In the genomic region with DNA sequence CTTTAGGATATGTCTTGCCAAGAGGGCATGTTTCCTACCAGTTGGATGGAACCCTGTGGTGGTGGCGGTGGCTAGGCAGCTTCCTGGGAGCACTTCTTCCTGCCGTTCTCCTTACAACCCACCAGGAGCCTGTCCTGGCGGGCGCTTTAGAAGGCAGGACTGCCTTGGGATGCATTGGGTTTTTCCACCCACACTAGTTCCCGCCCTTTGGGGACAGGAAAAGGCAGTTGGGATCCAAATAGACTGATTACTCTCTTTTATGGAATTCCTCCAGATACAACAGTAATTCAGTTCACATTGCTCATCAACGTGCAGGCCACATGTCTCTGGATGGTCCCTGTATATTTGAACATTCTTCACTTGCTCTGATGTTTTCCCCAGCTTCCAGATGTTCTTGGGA, we compare ENCODE assay signal across 1 cellular context.
TF ChIP-seq lines count a peak whose summit lies in the region.

No MANE protein-coding gene starts in this region.

TF ChIP-seq in GM23338, 12 proteins besides CTCF, POLR2A, EP300 and RAD21 (continued from another document):
- TF ChIP-seq, protein P1, sequence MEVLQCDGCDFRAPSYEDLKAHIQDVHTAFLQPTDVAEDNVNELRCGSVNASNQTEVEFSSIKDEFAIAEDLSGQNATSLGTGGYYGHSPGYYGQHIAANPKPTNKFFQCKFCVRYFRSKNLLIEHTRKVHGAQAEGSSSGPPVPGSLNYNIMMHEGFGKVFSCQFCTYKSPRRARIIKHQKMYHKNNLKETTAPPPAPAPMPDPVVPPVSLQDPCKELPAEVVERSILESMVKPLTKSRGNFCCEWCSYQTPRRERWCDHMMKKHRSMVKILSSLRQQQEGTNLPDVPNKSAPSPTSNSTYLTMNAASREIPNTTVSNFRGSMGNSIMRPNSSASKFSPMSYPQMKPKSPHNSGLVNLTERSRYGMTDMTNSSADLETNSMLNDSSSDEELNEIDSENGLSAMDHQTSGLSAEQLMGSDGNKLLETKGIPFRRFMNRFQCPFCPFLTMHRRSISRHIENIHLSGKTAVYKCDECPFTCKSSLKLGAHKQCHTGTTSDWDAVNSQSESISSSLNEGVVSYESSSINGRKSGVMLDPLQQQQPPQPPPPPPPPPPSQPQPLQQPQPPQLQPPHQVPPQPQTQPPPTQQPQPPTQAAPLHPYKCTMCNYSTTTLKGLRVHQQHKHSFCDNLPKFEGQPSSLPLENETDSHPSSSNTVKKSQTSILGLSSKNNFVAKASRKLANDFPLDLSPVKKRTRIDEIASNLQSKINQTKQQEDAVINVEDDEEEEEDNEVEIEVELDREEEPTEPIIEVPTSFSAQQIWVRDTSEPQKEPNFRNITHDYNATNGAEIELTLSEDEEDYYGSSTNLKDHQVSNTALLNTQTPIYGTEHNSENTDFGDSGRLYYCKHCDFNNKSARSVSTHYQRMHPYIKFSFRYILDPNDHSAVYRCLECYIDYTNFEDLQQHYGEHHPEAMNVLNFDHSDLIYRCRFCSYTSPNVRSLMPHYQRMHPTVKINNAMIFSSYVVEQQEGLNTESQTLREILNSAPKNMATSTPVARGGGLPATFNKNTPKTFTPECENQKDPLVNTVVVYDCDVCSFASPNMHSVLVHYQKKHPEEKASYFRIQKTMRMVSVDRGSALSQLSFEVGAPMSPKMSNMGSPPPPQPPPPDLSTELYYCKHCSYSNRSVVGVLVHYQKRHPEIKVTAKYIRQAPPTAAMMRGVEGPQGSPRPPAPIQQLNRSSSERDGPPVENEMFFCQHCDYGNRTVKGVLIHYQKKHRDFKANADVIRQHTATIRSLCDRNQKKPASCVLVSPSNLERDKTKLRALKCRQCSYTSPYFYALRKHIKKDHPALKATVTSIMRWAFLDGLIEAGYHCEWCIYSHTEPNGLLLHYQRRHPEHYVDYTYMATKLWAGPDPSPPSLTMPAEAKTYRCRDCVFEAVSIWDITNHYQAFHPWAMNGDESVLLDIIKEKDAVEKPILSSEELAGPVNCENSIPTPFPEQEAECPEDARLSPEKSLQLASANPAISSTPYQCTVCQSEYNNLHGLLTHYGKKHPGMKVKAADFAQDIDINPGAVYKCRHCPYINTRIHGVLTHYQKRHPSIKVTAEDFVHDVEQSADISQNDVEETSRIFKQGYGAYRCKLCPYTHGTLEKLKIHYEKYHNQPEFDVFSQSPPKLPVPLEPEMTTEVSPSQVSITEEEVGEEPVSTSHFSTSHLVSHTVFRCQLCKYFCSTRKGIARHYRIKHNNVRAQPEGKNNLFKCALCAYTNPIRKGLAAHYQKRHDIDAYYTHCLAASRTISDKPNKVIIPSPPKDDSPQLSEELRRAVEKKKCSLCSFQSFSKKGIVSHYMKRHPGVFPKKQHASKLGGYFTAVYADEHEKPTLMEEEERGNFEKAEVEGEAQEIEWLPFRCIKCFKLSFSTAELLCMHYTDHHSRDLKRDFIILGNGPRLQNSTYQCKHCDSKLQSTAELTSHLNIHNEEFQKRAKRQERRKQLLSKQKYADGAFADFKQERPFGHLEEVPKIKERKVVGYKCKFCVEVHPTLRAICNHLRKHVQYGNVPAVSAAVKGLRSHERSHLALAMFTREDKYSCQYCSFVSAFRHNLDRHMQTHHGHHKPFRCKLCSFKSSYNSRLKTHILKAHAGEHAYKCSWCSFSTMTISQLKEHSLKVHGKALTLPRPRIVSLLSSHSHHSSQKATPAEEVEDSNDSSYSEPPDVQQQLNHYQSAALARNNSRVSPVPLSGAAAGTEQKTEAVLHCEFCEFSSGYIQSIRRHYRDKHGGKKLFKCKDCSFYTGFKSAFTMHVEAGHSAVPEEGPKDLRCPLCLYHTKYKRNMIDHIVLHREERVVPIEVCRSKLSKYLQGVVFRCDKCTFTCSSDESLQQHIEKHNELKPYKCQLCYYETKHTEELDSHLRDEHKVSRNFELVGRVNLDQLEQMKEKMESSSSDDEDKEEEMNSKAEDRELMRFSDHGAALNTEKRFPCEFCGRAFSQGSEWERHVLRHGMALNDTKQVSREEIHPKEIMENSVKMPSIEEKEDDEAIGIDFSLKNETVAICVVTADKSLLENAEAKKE (CRISPR knock-in tag; IDR thresholded peaks at IDR 0.05), result no peak
- TF ChIP-seq, protein P2, sequence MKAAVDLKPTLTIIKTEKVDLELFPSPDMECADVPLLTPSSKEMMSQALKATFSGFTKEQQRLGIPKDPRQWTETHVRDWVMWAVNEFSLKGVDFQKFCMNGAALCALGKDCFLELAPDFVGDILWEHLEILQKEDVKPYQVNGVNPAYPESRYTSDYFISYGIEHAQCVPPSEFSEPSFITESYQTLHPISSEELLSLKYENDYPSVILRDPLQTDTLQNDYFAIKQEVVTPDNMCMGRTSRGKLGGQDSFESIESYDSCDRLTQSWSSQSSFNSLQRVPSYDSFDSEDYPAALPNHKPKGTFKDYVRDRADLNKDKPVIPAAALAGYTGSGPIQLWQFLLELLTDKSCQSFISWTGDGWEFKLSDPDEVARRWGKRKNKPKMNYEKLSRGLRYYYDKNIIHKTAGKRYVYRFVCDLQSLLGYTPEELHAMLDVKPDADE (IDR thresholded peaks at IDR 0.05), result no peak
- TF ChIP-seq POLR2AphosphoS5 (IDR thresholded peaks at IDR 0.05; ENCODE audit: low read depth) (no peak), NANOG (IDR thresholded peaks at IDR 0.05; ENCODE audit: borderline replicate concordance) (no peak), CREB1 (CRISPR knock-in tag; IDR thresholded peaks at IDR 0.05; ENCODE audit: low read depth) (no peak)
